21 cellular contexts compared by ENCODE assay signal in genomic region chr1:233015965-233016364, GRCh38.
A peak's percentile ranks its signal among the peaks of the same experiment; 100 is the strongest.
DNase-seq lines count a peak whose midpoint lies in the region; ATAC-seq, FAIRE-seq and TF ChIP-seq lines count a peak whose summit lies in the region.
"Had no signal": no experiment of that assay in that cellular context is flagged by ENCODE, and none has a peak within 500 bp of the region (broad histone marks: within the 10 kb centered on the region; RNA-seq: fewer than 3 reads in every experiment).

No MANE protein-coding gene starts in this region.

- no peak overlapping the region for H3K9ac ChIP-seq in GM12878 (ENCODE audit: control insufficient read depth, insufficient read depth, low read length)

- no peaks in the 10 kb centered on the region for H4K20me1 ChIP-seq in GM12878 (ENCODE audit: control insufficient read depth, insufficient read depth)

- no peak for TF ChIP-seq POLR2A in GM12878 (IDR thresholded peaks at IDR 0.05; ENCODE audit: low read depth, low read length)
- TF ChIP-seq POLR2A in sigmoid colon (IDR thresholded peaks at IDR 0.05), result no peak

- H2AFZ ChIP-seq in GM12878 (ENCODE audit: control insufficient read depth, low read depth, low read length), result no peak overlapping the region

- no peak for FAIRE-seq in GM12878 (lab: Jason Lieb, UNC)
- no peak for FAIRE-seq in frontal cortex (lab: Jason Lieb, UNC)
- FAIRE-seq: bronchial epithelial cell had no signal

- H3K4me3 ChIP-seq in GM12878, result no peak overlapping the region
- no peak overlapping the region for H3K4me3 ChIP-seq in sigmoid colon
- H3K4me3 ChIP-seq: dorsolateral prefrontal cortex, right atrium auricular region, uterus had no signal

- H3K27me3 ChIP-seq in GM12878 (replicated peaks in 1 of 2; ENCODE audit: control insufficient read depth in 2 of 2, insufficient read depth in 2 of 2, low read length in 1 of 2), result no peaks in the 10 kb centered on the region
- H3K27me3 ChIP-seq in sigmoid colon, result no peaks in the 10 kb centered on the region
- H3K27me3 ChIP-seq: dorsolateral prefrontal cortex, right atrium auricular region, uterus had no signal

- ATAC-seq in GM18498 (IDR thresholded peaks at IDR 0.05; ENCODE audit: unreplicated experiment), result peak; percentile 92
- ATAC-seq in GM21528 (IDR thresholded peaks at IDR 0.05; ENCODE audit: low FRiP score, unreplicated experiment), result peak; percentile 80
- peak; percentile 82 for ATAC-seq in GM12878
- ATAC-seq: activated T-cell treated with anti-CD3 and anti-CD28 coated beads, Interleukin-2, amount 50 U/mL, for 72 hours; T-cell had no signal

- TF ChIP-seq EP300 in GM12878 (IDR thresholded peaks at IDR 0.05; ENCODE audit: borderline replicate concordance in 1 of 2, control insufficient read depth in 1 of 2, low read depth in 2 of 2, low read length in 2 of 2) (no peak), sigmoid colon (IDR thresholded peaks at IDR 0.05) (no peak)

- WGBS in GM12878 (ENCODE audit: insufficient coverage, insufficient replicate concordance, low lambda C conversion rate, missing lambda C conversion rate), result 50% methylated on average over 2 of the region's 2 CpGs
- 69 to 71% methylated on average over 2 of the region's 2 CpGs for WGBS in sigmoid colon, 2 donors

- RAD21 ChIA-PET in GM12878 (lab: Charles Lee; ENCODE audit: unreplicated experiment), result interaction anchor here (1.4 kb wide), 1 partner anchor 16 kb away, joined by 3 read pairs; no protein-coding TSS in a partner anchor

- H3K36me3 ChIP-seq in GM12878 (ENCODE audit: control insufficient read depth in 2 of 2, insufficient read depth in 2 of 2, low read length in 1 of 2), result no peaks in the 10 kb centered on the region
- no peaks in the 10 kb centered on the region for H3K36me3 ChIP-seq in sigmoid colon
- H3K36me3 ChIP-seq: right atrium auricular region, uterus had no signal

- H3K4me1 ChIP-seq in GM12878 (ENCODE audit: control insufficient read depth, insufficient read depth, low read length) (0 out of 2 replicates have a peak, but pooled peaks cover 5% of the 10 kb centered on the region), sigmoid colon (no peaks in the 10 kb centered on the region)
- H3K4me1 ChIP-seq: uterus had no signal

- TF ChIP-seq CTCF in GM12878 (IDR thresholded peaks at IDR 0.05 in 2 of 3, conservative IDR thresholded peaks at IDR 0.05 in 1 of 3; ENCODE audit: control insufficient read depth in 2 of 3, extremely low read depth in 1 of 3, insufficient read depth in 1 of 3, low read depth in 3 of 3, low read length in 3 of 3) (no peak), sigmoid colon (IDR thresholded peaks at IDR 0.05) (no peak)

- no peak for TF ChIP-seq RAD21 in GM12878 (IDR thresholded peaks at IDR 0.05; ENCODE audit: insufficient read depth, low read depth, low read length)

- intact Hi-C loops in GM12878 (cut with micrococcal nuclease; ENCODE audit: unreplicated experiment), result no loop called here
- intact Hi-C loops in sigmoid colon (cut with DNase I), result no loop called here

- SMC1A ChIA-PET in GM12878 (lab: Charles Lee; ENCODE audit: uncharacterized antibody, unreplicated experiment), result no interaction called here

- peak; percentile 8 for DNase-seq in KBM-7
- DNase-seq in GM12878 (ENCODE audit: low read depth, low spot score), result no peak
- no peak for DNase-seq in sigmoid colon
- DNase-seq in frontal cortex (ENCODE audit: low spot score in 2 of 2), result no peak
- no peak for DNase-seq in SHP77 treated with DMSO at 0.1 percent for 48 hours (lab: John Stamatoyannopoulos, UW)
- DNase-seq in activated CD4-positive, alpha-beta T cell treated with anti-CD3 and anti-CD28 coated beads, Interleukin-2, amount 50 U/mL, for 4 hours, result no peak
- DNase-seq: ACHN; activated CD4-positive, alpha-beta memory T cell treated with anti-CD3 and anti-CD28 coated beads for 36 hours; activated T-cell treated with anti-CD3 and anti-CD28 coated beads, Interleukin-2, amount 50 U/mL, for 72 hours; dorsolateral prefrontal cortex; H7; NCI-H1092 treated with DMSO at 0.1 percent for 48 hours; NCI-H774; occipital lobe; T-cell; uterus had no signal

- H3K79me2 ChIP-seq in GM12878 (ENCODE audit: control insufficient read depth, insufficient read depth, low read length), result no peaks in the 10 kb centered on the region

- H3K27ac ChIP-seq in GM12878 (ENCODE audit: control insufficient read depth, insufficient read depth) (no peak overlapping the region), sigmoid colon (no peak overlapping the region)
- H3K27ac ChIP-seq: dorsolateral prefrontal cortex, right atrium auricular region, uterus, VCaP had no signal

- in situ Hi-C loops in KBM-7 (cut with MboI; ENCODE audit: low pct_unique_long_range_greater_than_20kb, low sequenced_read_pairs) (no loop called here), GM12878 (cut with MboI) (no loop called here)

- POLR2A ChIA-PET in GM12878 (lab: Charles Lee), result no interaction called here

- BruUV-seq in GM12878 (replicated peaks; lab: Mats Ljungman, UMichigan), result no TSS peak

- CTCF ChIA-PET in GM12878 (lab: Yijun Ruan, JAX), result no interaction called here

- H3K4me2 ChIP-seq in GM12878 (ENCODE audit: control insufficient read depth, insufficient read depth), result no peak overlapping the region; the same call in 1 of the 2 replicates

- H3K9me3 ChIP-seq in GM12878 (replicated peaks; ENCODE audit: control insufficient read depth, insufficient read depth, low read length) (no peaks in the 10 kb centered on the region), sigmoid colon (no peaks in the 10 kb centered on the region)
- H3K9me3 ChIP-seq: right atrium auricular region, uterus had no signal

TF ChIP-seq in GM12878, 131 proteins besides CTCF, POLR2A, EP300 and RAD21:
- 0 out of 2 replicates have a peak, but pooled peaks have one; percentile 27 for TF ChIP-seq TCF3 (IDR thresholded peaks at IDR 0.05; ENCODE audit: borderline replicate concordance, insufficient read depth, low read depth, low read length)
- TF ChIP-seq ZNF24 (IDR thresholded peaks at IDR 0.05), result no peak
- TF ChIP-seq RFX5 (IDR thresholded peaks at IDR 0.05; ENCODE audit: low read depth, low read length), result no peak
